In genomic region chr6:69090132-69090531, GRCh38 we compare ENCODE assay signal across 1 cellular context.
TF ChIP-seq lines count a peak whose summit lies in the region.

No MANE protein-coding gene starts in this region.

TF ChIP-seq in HepG2, 621 proteins besides CTCF, POLR2A, EP300 and RAD21:
- TF ChIP-seq ZBTB43 (CRISPR knock-in tag; conservative IDR thresholded peaks at IDR 0.05) (no peak), ATF7 (IDR thresholded peaks at IDR 0.05) (peak; percentile 75), ATF7 (CRISPR knock-in tag; IDR thresholded peaks at IDR 0.05) (no peak), CHD4 (IDR thresholded peaks at IDR 0.05; ENCODE audit: borderline replicate concordance, low read length) (no peak), ZMYM2 (CRISPR knock-in tag; IDR thresholded peaks at IDR 0.05) (no peak), TP53 (CRISPR knock-in tag; conservative IDR thresholded peaks at IDR 0.05) (no peak), HOXA9 (CRISPR knock-in tag; IDR thresholded peaks at IDR 0.05; ENCODE audit: borderline replicate concordance) (no peak), CREB1 (IDR thresholded peaks at IDR 0.05) (peak; percentile 35; the same call in 1 of the 2 replicates), CREB1 (CRISPR knock-in tag; IDR thresholded peaks at IDR 0.05) (no peak)
